ENCODE assay signal across 21 cellular contexts in the genomic region with DNA sequence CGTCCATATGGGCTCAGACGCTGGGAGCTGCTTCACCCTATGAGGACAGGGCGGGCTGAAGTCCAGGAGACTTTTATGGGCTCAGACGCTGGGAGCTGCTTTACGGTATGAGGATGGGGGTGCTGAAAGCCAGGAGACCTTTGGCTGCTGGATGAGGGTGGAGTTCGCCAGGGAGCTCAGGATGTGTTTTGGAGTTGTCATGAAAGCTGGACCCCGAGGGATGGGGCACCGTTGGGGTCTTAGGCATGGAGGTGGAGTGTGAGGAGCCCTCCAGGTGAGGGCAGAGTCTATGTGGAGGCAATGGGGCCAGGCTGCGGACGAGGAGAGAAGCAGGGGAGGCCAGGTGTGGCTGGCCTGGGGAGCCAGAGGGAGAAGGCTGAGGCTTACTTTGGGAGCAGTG. TPM values are rescaled to one million over a fixed set of nuclear protein-coding genes. Genes with fewer than 3 reads are reported as not detected.
"Had no signal": no experiment of that assay in that cellular context is flagged by ENCODE, and none has a peak within 500 bp of the region (broad histone marks: within the 10 kb centered on the region; RNA-seq: fewer than 3 reads in every experiment).

No MANE protein-coding gene starts in this region.

- H3K27ac Mint-ChIP-seq: naive thymus-derived CD4-positive, alpha-beta T cell; stimulated activated memory B cell treated with anti-CD40 and anti-IgM and Interleukin-4, amounts not matched to agents 10 μg/mL and 1 μg/mL and 100 μg/mL, for 72 hours; stimulated activated naive CD8-positive, alpha-beta T cell treated with anti-CD3 and anti-CD28 coated beads, Interleukin-15, Interleukin-2, amounts not matched to agents 100 ng/mL and 50 ng/mL, for 24 hours had no signal

- H3K4me1 ChIP-seq: heart left ventricle, parathyroid adenoma, psoas muscle, right lobe of liver, transverse colon, uterus had no signal

- H2AFZ ChIP-seq: parathyroid adenoma had no signal

- H3K4me3 ChIP-seq: heart left ventricle, psoas muscle, right lobe of liver, thoracic aorta, transverse colon, uterus had no signal

- FAIRE-seq: colon had no signal

- H3K4me3 Mint-ChIP-seq: naive thymus-derived CD4-positive, alpha-beta T cell; neural crest cell; stimulated activated memory B cell treated with anti-CD40 and anti-IgM and Interleukin-4, amounts not matched to agents 10 μg/mL and 1 μg/mL and 100 μg/mL, for 72 hours; stimulated activated naive CD8-positive, alpha-beta T cell treated with anti-CD3 and anti-CD28 coated beads, Interleukin-15, Interleukin-2, amounts not matched to agents 100 ng/mL and 50 ng/mL, for 24 hours had no signal

- H3K27me3 ChIP-seq: right lobe of liver, transverse colon, uterus had no signal

- H3K9ac ChIP-seq: parathyroid adenoma had no signal

- H3K36me3 ChIP-seq: right lobe of liver, uterus had no signal

- H3K79me2 ChIP-seq: parathyroid adenoma had no signal

- H3K27ac ChIP-seq: heart left ventricle, parathyroid adenoma, psoas muscle, right lobe of liver, thoracic aorta, transverse colon, uterus had no signal

- H3K27me3 Mint-ChIP-seq: naive thymus-derived CD4-positive, alpha-beta T cell; stimulated activated memory B cell treated with anti-CD40 and anti-IgM and Interleukin-4, amounts not matched to agents 10 μg/mL and 1 μg/mL and 100 μg/mL, for 72 hours; stimulated activated naive CD8-positive, alpha-beta T cell treated with anti-CD3 and anti-CD28 coated beads, Interleukin-15, Interleukin-2, amounts not matched to agents 100 ng/mL and 50 ng/mL, for 24 hours had no signal

- DNase-seq: cerebellar nuclear complex; effector CD8-positive, alpha-beta T cell; foreskin melanocyte; hippocampal formation; left colon; mesendoderm; naive thymus-derived CD4-positive, alpha-beta T cell; occipital lobe; stimulated activated CD4-positive, alpha-beta T cell treated with anti-CD3 and anti-CD28 coated beads, Interleukin-1b, Interleukin-23, amount 100 ng/mL, for 48 hours; stimulated activated CD4-positive, alpha-beta T cell treated with anti-CD3 and anti-CD28 coated beads, Interleukin-4, amount 100 ng/mL, for 24 hours; transverse colon; uterus had no signal

RNA-seq across cellular contexts. Expression of gene TRPM2, which starts 27.5 kb away (rescaled TPM):
- total RNA-seq: neural crest cell had no signal
